In the genomic region with DNA sequence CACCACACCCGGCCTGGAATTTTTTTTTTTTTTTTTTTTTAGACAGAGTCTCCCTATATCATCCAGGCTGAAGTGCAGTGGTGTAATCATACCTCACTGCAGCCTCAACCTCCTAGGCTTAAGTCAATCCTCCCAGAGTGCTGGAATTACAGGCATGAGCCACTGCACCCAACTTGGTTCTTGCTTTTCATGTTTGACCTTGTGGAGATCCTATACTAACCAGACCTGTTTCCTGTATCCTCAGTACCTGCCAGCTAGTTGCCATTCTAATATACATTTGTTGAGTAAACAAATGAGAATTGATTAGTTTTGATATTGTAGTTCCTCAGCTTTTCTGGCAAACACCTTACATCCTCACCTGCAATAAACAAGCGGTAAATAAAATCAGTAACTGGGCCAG, we compare ENCODE assay signal across 1 cellular context.
TF ChIP-seq lines count a peak whose summit lies in the region.

No MANE protein-coding gene starts in this region.

TF ChIP-seq in H1, 55 proteins besides CTCF, POLR2A, EP300 and RAD21:
- TF ChIP-seq CEBPB (IDR thresholded peaks at IDR 0.05; ENCODE audit: low read depth, low read length) (no peak), CHD2 (IDR thresholded peaks at IDR 0.05; ENCODE audit: low read length) (no peak), CREB1 (IDR thresholded peaks at IDR 0.05) (no peak), SIX5 (IDR thresholded peaks at IDR 0.05; ENCODE audit: low read depth, low read length) (no peak), CBX5 (IDR thresholded peaks at IDR 0.05; ENCODE audit: low read depth, low read length) (no peak), TAF7 (optimal IDR thresholded peaks at IDR 0.05; ENCODE audit: borderline replicate concordance, low read depth, low read length) (no peak), TBP (IDR thresholded peaks at IDR 0.05; ENCODE audit: low read depth, low read length) (no peak), BRCA1 (IDR thresholded peaks at IDR 0.05; ENCODE audit: low read depth, low read length) (no peak), PHF8 (conservative IDR thresholded peaks at IDR 0.05; ENCODE audit: low read depth, low read length) (no peak), MAFK (IDR thresholded peaks at IDR 0.05; ENCODE audit: low read depth, low read length) (no peak), SIN3A (conservative IDR thresholded peaks at IDR 0.05 in 1 of 2, IDR thresholded peaks at IDR 0.05 in 1 of 2; ENCODE audit: low read depth in 1 of 2, low read length in 2 of 2) (no peak)
- TF ChIP-seq, protein P1, sequence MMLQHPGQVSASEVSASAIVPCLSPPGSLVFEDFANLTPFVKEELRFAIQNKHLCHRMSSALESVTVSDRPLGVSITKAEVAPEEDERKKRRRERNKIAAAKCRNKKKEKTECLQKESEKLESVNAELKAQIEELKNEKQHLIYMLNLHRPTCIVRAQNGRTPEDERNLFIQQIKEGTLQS (IDR thresholded peaks at IDR 0.05; ENCODE audit: insufficient read depth, low read depth, low read length): no peak
